Comparison of ENCODE assay signal across 6 cellular contexts in the genomic region with DNA sequence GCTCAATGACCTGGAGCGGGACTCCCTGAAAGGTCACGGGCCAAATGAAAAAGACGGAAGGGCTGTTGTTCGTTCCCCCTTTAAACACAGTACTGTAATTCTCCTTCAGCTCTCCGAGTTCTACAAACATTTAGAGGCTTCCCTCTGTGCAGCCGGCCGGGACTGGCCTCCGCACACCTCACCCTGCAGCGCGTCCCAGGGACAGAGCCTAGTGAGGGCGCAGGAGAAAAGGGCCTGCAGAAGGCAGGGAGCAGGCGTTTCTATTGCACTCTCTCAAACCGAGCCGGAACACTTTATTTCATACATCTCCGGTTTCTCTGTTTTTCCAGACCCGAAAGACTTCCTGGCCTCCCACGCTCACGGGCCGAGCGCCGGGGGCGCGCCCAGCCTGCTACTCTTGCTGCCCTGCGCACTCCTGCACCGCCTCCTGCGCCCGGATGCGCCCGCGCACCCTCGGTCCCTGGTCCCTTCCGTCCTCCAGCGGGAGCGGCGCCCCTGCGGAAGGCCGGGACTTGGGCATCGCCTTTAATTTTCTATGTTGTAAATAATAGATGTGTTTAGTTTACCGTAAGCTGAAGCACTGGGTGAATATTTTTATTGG. TPM values are rescaled to one million over a fixed set of nuclear protein-coding genes. Genes with fewer than 3 reads are reported as not detected.
"Had no signal": no experiment of that assay in that cellular context is flagged by ENCODE, and none has a peak within 500 bp of the region (broad histone marks: within the 10 kb centered on the region; RNA-seq: fewer than 3 reads in every experiment).

No MANE protein-coding gene starts in this region.

RNA-seq across cellular contexts. Expression of a gene that starts 6.4 kb away (rescaled TPM):
- total RNA-seq: M059J, PC-9, Right ventricle myocardium superior, RPMI7951, SJSA1 had no signal
- polyA plus RNA-seq: SK-N-SH had no signal

RNA-seq across cellular contexts. Expression of a gene that starts 18.3 kb away (rescaled TPM):
- total RNA-seq: M059J, PC-9, Right ventricle myocardium superior, RPMI7951, SJSA1 had no signal
- polyA plus RNA-seq: SK-N-SH had no signal
